In genomic region chr13:46172531-46172991, GRCh38 we compare ENCODE assay signal across 9 cellular contexts. TPM values are rescaled to one million over a fixed set of nuclear protein-coding genes. Genes with fewer than 3 reads are reported as not detected.
A peak's percentile ranks its signal among the peaks of the same experiment; 100 is the strongest.
DNase-seq lines count a peak whose midpoint lies in the region; ATAC-seq and TF ChIP-seq lines count a peak whose summit lies in the region.
"Had no signal": no experiment of that assay in that cellular context is flagged by ENCODE, and none has a peak within 500 bp of the region (broad histone marks: within the 10 kb centered on the region; RNA-seq: fewer than 3 reads in every experiment).

No MANE protein-coding gene starts in this region.

- H3K36me3 Mint-ChIP-seq in activated CD4-positive, alpha-beta T cell treated with anti-CD3 and anti-CD28 coated beads, Interleukin-2, amount 10 ng/mL, durations not matched to agents 24 days and 14 days (ENCODE audit: low read depth), result peaks cover 67% of the 10 kb centered on the region

- H3K4me1 ChIP-seq in Loucy (ENCODE audit: insufficient read depth, low read length, poor library complexity, severe bottlenecking) (peaks cover 98% of the 10 kb centered on the region), SK-N-SH (ENCODE audit: control insufficient read depth in 1 of 2, insufficient read depth in 2 of 2, low read depth in 1 of 2, low read length in 1 of 2) (peaks cover 0 to 5% of the 10 kb centered on the region in 2 experiments; a peak in 2 of 4 replicates)

- no peak for ATAC-seq in HG03039 (IDR thresholded peaks at IDR 0.05; ENCODE audit: unreplicated experiment)
- ATAC-seq in HG03025 (IDR thresholded peaks at IDR 0.05; ENCODE audit: low FRiP score, unreplicated experiment), result no peak
- ATAC-seq in HG03460 (IDR thresholded peaks at IDR 0.05; ENCODE audit: unreplicated experiment), result no peak

- DNase-seq in GM06990 (ENCODE audit: extremely low read depth, insufficient read length) (no peak), midbrain (lab: John Stamatoyannopoulos, UW) (peak; percentile 45), SK-N-SH (no peak)
- DNase-seq in activated CD4-positive, alpha-beta T cell treated with anti-CD3 and anti-CD28 coated beads, Interleukin-2, amount 10 ng/mL, durations not matched to agents 24 days and 14 days, result peak; percentile 93

- TF ChIP-seq EP300 in SK-N-SH (IDR thresholded peaks at IDR 0.05; ENCODE audit: borderline replicate concordance in 1 of 2, low read depth in 1 of 2, low read length in 1 of 2), result no peak

- H3F3A ChIP-seq in Loucy (ENCODE audit: low read depth) (0 out of 2 replicates have a peak, but pooled peaks cover 3% of the 10 kb centered on the region), SK-N-SH (replicated peaks; ENCODE audit: insufficient read depth) (no peaks in the 10 kb centered on the region)

- peak overlapping the region; percentile 82 for H3K4me3 Mint-ChIP-seq in activated CD4-positive, alpha-beta T cell treated with anti-CD3 and anti-CD28 coated beads, Interleukin-2, amount 10 ng/mL, durations not matched to agents 24 days and 14 days

- H4K20me1 ChIP-seq in Loucy (ENCODE audit: insufficient read depth, low read length, poor library complexity, severe bottlenecking), result peaks cover 95% of the 10 kb centered on the region
- H4K20me1 ChIP-seq in SK-N-SH (ENCODE audit: insufficient read depth), result no peaks in the 10 kb centered on the region

- intact Hi-C loops in activated CD4-positive, alpha-beta T cell treated with anti-CD3 and anti-CD28 coated beads, Interleukin-2, amount 10 ng/mL, durations not matched to agents 24 days and 14 days (cut with micrococcal nuclease), result no loop called here

- H3K27me3 ChIP-seq in GM06990 (replicated peaks; ENCODE audit: control insufficient read depth, insufficient read depth, low read length), result no peaks in the 10 kb centered on the region
- H3K27me3 ChIP-seq in Loucy (ENCODE audit: insufficient read depth, low read length, poor library complexity, severe bottlenecking), result no peaks in the 10 kb centered on the region
- H3K27me3 ChIP-seq in SK-N-SH (ENCODE audit: insufficient read depth), result no peaks in the 10 kb centered on the region

- peaks cover 84% of the 10 kb centered on the region for H3K4me1 Mint-ChIP-seq in activated CD4-positive, alpha-beta T cell treated with anti-CD3 and anti-CD28 coated beads, Interleukin-2, amount 10 ng/mL, durations not matched to agents 24 days and 14 days

- POLR2A ChIA-PET in SK-N-SH (lab: Yijun Ruan, JAX), result no interaction called here

- peaks cover 4% of the 10 kb centered on the region for H3K36me3 ChIP-seq in GM06990 (ENCODE audit: control insufficient read depth, insufficient read depth, low read length)
- H3K36me3 ChIP-seq in Loucy (ENCODE audit: insufficient read depth, low read length), result peaks cover 29% of the 10 kb centered on the region; the same call in 1 of the 2 replicates
- no peaks in the 10 kb centered on the region for H3K36me3 ChIP-seq in SK-N-SH (replicated peaks in 1 of 2; ENCODE audit: control insufficient read depth in 1 of 2, insufficient read depth in 2 of 2, low read length in 1 of 2)

- H3K9ac ChIP-seq in Loucy (ENCODE audit: low read depth, low read length, poor library complexity, severe bottlenecking) (peak overlapping the region; percentile 13), SK-N-SH (no peak overlapping the region)

- 76% methylated on average over 6 of the region's 6 CpGs for WGBS in SK-N-SH (ENCODE audit: low lambda C conversion rate)

- H3K9me3 ChIP-seq in Loucy (ENCODE audit: insufficient read depth, low read depth, low read length) (no peaks in the 10 kb centered on the region), SK-N-SH (no peaks in the 10 kb centered on the region)

- peak overlapping the region; percentile 98 for H3K4me2 ChIP-seq in Loucy (ENCODE audit: low read depth, low read length, poor library complexity, severe bottlenecking)
- no peak overlapping the region for H3K4me2 ChIP-seq in SK-N-SH

- peak overlapping the region; percentile 94 for H3K27ac Mint-ChIP-seq in activated CD4-positive, alpha-beta T cell treated with anti-CD3 and anti-CD28 coated beads, Interleukin-2, amount 10 ng/mL, durations not matched to agents 24 days and 14 days

- H2AFZ ChIP-seq in Loucy (ENCODE audit: low read length) (no peak overlapping the region), SK-N-SH (ENCODE audit: low read depth) (no peak overlapping the region)

- H3K79me2 ChIP-seq in Loucy (ENCODE audit: insufficient read depth, low read length) (peaks cover 100% of the 10 kb centered on the region), SK-N-SH (ENCODE audit: insufficient read depth) (no peaks in the 10 kb centered on the region)

- TF ChIP-seq CTCF in GM06990 (IDR thresholded peaks at IDR 0.05; ENCODE audit: insufficient read depth, low read length, poor library complexity, severe bottlenecking) (no peak), Loucy (conservative IDR thresholded peaks at IDR 0.05; ENCODE audit: low read length) (no peak), SK-N-SH (IDR thresholded peaks at IDR 0.05) (no peak)

- peak overlapping the region; percentile 55 for H3K4me3 ChIP-seq in GM06990 (replicated peaks; ENCODE audit: low read depth, low read length)
- H3K4me3 ChIP-seq in Loucy (ENCODE audit: low read length, poor library complexity, severe bottlenecking), result peak overlapping the region; percentile 86
- no peak overlapping the region for H3K4me3 ChIP-seq in SK-N-SH (ENCODE audit: low read depth in 2 of 2, low read length in 1 of 2)

- no peaks in the 10 kb centered on the region for H3K27me3 Mint-ChIP-seq in activated CD4-positive, alpha-beta T cell treated with anti-CD3 and anti-CD28 coated beads, Interleukin-2, amount 10 ng/mL, durations not matched to agents 24 days and 14 days

- TF ChIP-seq RAD21 in SK-N-SH (IDR thresholded peaks at IDR 0.05; ENCODE audit: low read length), result no peak

- H3K9me3 Mint-ChIP-seq in activated CD4-positive, alpha-beta T cell treated with anti-CD3 and anti-CD28 coated beads, Interleukin-2, amount 10 ng/mL, durations not matched to agents 24 days and 14 days, result no peaks in the 10 kb centered on the region

- no peak overlapping the region for H3K27ac ChIP-seq in SK-N-SH (ENCODE audit: low read depth in 2 of 2, low read length in 1 of 2)

- CTCF ChIA-PET in SK-N-SH (lab: Yijun Ruan, JAX), result interaction anchor here (0.6 to 4.8 kb wide), 3 partner anchors 13 to 1225 kb away, joined by 3 to 29 read pairs (median 3); no protein-coding TSS in a partner anchor

- H3K9me2 ChIP-seq in Loucy (replicated peaks; ENCODE audit: low read depth, low read length) (no peaks in the 10 kb centered on the region), SK-N-SH (no peaks in the 10 kb centered on the region)

TF ChIP-seq in SK-N-SH, 30 proteins besides CTCF, POLR2A, EP300 and RAD21 (continues in another document):
- TF ChIP-seq CHD2 (IDR thresholded peaks at IDR 0.05; ENCODE audit: low read length, partially characterized antibody), result no peak
- TF ChIP-seq JUND (IDR thresholded peaks at IDR 0.05), result no peak
- no peak for TF ChIP-seq ZBTB33 (IDR thresholded peaks at IDR 0.05; ENCODE audit: borderline replicate concordance, low read depth)
- no peak for TF ChIP-seq YY1 (IDR thresholded peaks at IDR 0.05; ENCODE audit: low read depth)
- TF ChIP-seq POLR2AphosphoS5 (IDR thresholded peaks at IDR 0.05; ENCODE audit: low read depth, low read length), result no peak
- no peak for TF ChIP-seq USF1 (IDR thresholded peaks at IDR 0.05; ENCODE audit: borderline replicate concordance, low read depth)
- no peak for TF ChIP-seq USF2 (IDR thresholded peaks at IDR 0.05; ENCODE audit: borderline replicate concordance, low read depth, low read length)

RNA-seq across cellular contexts. Expression of gene LCP1, which starts 9.4 kb away (rescaled TPM):
- 758 and 792 TPM in 2 replicates for total RNA-seq in activated CD4-positive, alpha-beta T cell treated with anti-CD3 and anti-CD28 coated beads, Interleukin-2, amount 10 ng/mL, durations not matched to agents 24 days and 14 days
- polyA plus RNA-seq in SK-N-SH (2012; rRNA removed), result 0.03 and 0.06 TPM in 2 replicates
- polyA plus RNA-seq in SK-N-SH (2012; cell fraction: cytosol; rRNA removed), result 0.03 and 0.04 TPM in 2 replicates
- polyA plus RNA-seq in SK-N-SH (2012; cell fraction: nucleus; rRNA removed), result 0.02 and 0.07 TPM in 2 replicates

RNA-seq across cellular contexts. Expression of gene LRRC63, which starts 39.2 kb away (rescaled TPM):
- 0.26 and 0.40 TPM in 2 replicates for total RNA-seq in activated CD4-positive, alpha-beta T cell treated with anti-CD3 and anti-CD28 coated beads, Interleukin-2, amount 10 ng/mL, durations not matched to agents 24 days and 14 days
- polyA plus RNA-seq in SK-N-SH (2012; rRNA removed), result 0.03 and 0.13 TPM in 2 replicates
- 0.05 and 0.08 TPM in 2 replicates for polyA plus RNA-seq in SK-N-SH (2012; cell fraction: cytosol; rRNA removed)
- 0.18 and 0.20 TPM in 2 replicates for polyA plus RNA-seq in SK-N-SH (2012; cell fraction: nucleus; rRNA removed)
- total RNA-seq: endothelial cell of umbilical vein had no signal

Comparison
In these comparisons a context has a peak if more than half of its experiments do, and no peak if none do; other contexts are left out.
1. DNase-seq: peak in activated CD4-positive, alpha-beta T cell treated with anti-CD3 and anti-CD28 coated beads, Interleukin-2, amount 10 ng/mL, durations not matched to agents 24 days and 14 days (single experiment) and midbrain (single experiment); none in GM06990 (single experiment) and SK-N-SH (single experiment).
2. H3K4me3 ChIP-seq: peak in GM06990 (single experiment) and Loucy (single experiment); none in SK-N-SH (0 of 2).